Comparison of ENCODE assay signal across 20 cellular contexts in the genomic region with DNA sequence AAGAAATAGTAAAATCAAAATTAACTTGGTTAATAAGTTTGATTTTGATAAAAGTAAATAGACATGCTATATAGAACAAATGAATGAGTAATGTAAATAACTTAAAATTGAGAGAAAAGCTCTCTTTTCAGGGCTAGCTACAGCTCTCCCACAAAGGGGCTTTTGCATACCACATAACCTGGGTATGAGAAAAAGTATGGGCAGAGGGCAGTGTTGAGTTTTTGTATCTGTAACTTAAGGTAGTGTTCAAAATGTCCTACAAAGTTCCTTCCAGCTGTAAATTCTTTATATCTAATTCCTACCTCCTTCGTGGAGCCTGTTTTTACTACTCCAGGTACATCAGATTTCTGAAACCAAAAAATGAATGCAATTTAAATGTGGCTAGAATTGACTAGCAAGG. TPM values are rescaled to one million over a fixed set of nuclear protein-coding genes. Genes with fewer than 3 reads are reported as not detected.
DNase-seq lines count a peak whose midpoint lies in the region; ATAC-seq and TF ChIP-seq lines count a peak whose summit lies in the region.
"Had no signal": no experiment of that assay in that cellular context is flagged by ENCODE, and none has a peak within 500 bp of the region (broad histone marks: within the 10 kb centered on the region; RNA-seq: fewer than 3 reads in every experiment).

No MANE protein-coding gene starts in this region.

- no peaks in the 10 kb centered on the region for H3F3A ChIP-seq in Loucy (ENCODE audit: low read depth)

- H3K4me2 ChIP-seq in Loucy (ENCODE audit: low read depth, low read length, poor library complexity, severe bottlenecking), result no peak overlapping the region
- H3K4me2 ChIP-seq: KMS-11 had no signal

- peak; percentile 33 for TF ChIP-seq CTCF in C4-2B (conservative IDR thresholded peaks at IDR 0.05)
- TF ChIP-seq CTCF in Loucy (conservative IDR thresholded peaks at IDR 0.05; ENCODE audit: low read length), result peak; percentile 34
- peak; percentile 56 for TF ChIP-seq CTCF in VCaP (conservative IDR thresholded peaks at IDR 0.05)

- no peaks in the 10 kb centered on the region for H3K27me3 ChIP-seq in Loucy (ENCODE audit: insufficient read depth, low read length, poor library complexity, severe bottlenecking)

- H3K79me2 ChIP-seq in Loucy (ENCODE audit: insufficient read depth, low read length), result peaks cover 15% of the 10 kb centered on the region

- H3K36me3 ChIP-seq in Loucy (ENCODE audit: insufficient read depth, low read length), result peaks cover 67% of the 10 kb centered on the region

- H3K9me2 ChIP-seq in Loucy (replicated peaks; ENCODE audit: low read depth, low read length), result no peaks in the 10 kb centered on the region

- no peak overlapping the region for H2AFZ ChIP-seq in Loucy (ENCODE audit: low read length)

- no peaks in the 10 kb centered on the region for H3K9me3 ChIP-seq in Loucy (ENCODE audit: insufficient read depth, low read depth, low read length)

- DNase-seq in left lobe of liver (ENCODE audit: low spot score) (no peak), NCI-H1930 (lab: John Stamatoyannopoulos, UW) (no peak), RKO (ENCODE audit: low spot score) (no peak), NCI-H2227 treated with DMSO at 0.1 percent for 48 hours (lab: John Stamatoyannopoulos, UW) (no peak)
- DNase-seq: ACHN; Calu3; CD4-positive, alpha-beta T cell; DMS79 treated with DMSO at 0.1 percent for 48 hours; GF-D8; NCI-H2081; NCI-H226; NCI-H526; Right ventricle myocardium superior had no signal

- H3K27ac ChIP-seq in C4-2B (no peak overlapping the region), VCaP (peak overlapping the region; percentile 79)
- H3K27ac ChIP-seq: HL-60, KMS-11 had no signal

- no peak overlapping the region for H3K4me3 ChIP-seq in Loucy (ENCODE audit: low read length, poor library complexity, severe bottlenecking)

- no peak overlapping the region for H3K9ac ChIP-seq in Loucy (ENCODE audit: low read depth, low read length, poor library complexity, severe bottlenecking)
- H3K9ac ChIP-seq: KMS-11 had no signal

- ATAC-seq in left lobe of liver, result peak; percentile 41
- ATAC-seq in GM18907 (IDR thresholded peaks at IDR 0.05; ENCODE audit: unreplicated experiment), result no peak
- ATAC-seq: Panc1 had no signal

- peaks cover 14% of the 10 kb centered on the region for H4K20me1 ChIP-seq in Loucy (ENCODE audit: insufficient read depth, low read length, poor library complexity, severe bottlenecking)

- H3K4me1 ChIP-seq in Loucy (ENCODE audit: insufficient read depth, low read length, poor library complexity, severe bottlenecking), result peaks cover 11% of the 10 kb centered on the region

RNA-seq across cellular contexts. Expression of a gene that starts 18.9 kb away (rescaled TPM):
- total RNA-seq in left lobe of liver, result 7.0 TPM

RNA-seq across cellular contexts. Expression of a gene that starts 23.5 kb away (rescaled TPM):
- total RNA-seq in left lobe of liver, result 38.9 TPM
